In the genomic region with DNA sequence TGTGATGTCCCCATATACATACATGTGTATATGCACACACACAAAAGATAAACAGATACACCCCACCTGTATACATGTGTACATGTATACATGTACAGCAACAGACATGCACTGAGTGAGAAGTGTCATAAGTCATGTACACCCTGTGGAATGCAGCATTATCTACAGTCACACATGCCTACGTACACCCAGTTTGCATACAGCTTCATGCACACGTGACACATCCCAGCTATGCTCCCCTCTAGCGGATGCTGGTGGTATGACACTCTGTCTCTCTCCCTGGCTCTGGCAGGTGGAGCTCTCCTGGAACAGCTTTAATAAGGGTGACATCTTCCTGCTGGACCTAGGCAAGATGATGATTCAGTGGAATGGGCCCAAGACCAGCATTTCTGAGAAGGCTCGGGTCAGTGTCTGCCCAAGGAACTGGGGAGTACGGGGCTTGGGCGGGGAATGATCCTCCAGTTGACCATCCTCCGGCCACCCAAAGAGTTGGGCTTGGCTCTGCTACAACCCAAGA, we compare ENCODE assay signal across 1 cellular context.
TF ChIP-seq lines count a peak whose summit lies in the region.

No MANE protein-coding gene starts in this region.

TF ChIP-seq in K562, 482 proteins besides CTCF, POLR2A, EP300 and RAD21 (continued from another document and continues in another):
- TF ChIP-seq, protein P1, sequence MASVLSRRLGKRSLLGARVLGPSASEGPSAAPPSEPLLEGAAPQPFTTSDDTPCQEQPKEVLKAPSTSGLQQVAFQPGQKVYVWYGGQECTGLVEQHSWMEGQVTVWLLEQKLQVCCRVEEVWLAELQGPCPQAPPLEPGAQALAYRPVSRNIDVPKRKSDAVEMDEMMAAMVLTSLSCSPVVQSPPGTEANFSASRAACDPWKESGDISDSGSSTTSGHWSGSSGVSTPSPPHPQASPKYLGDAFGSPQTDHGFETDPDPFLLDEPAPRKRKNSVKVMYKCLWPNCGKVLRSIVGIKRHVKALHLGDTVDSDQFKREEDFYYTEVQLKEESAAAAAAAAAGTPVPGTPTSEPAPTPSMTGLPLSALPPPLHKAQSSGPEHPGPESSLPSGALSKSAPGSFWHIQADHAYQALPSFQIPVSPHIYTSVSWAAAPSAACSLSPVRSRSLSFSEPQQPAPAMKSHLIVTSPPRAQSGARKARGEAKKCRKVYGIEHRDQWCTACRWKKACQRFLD (CRISPR knock-in tag; IDR thresholded peaks at IDR 0.05), result no peak
- TF ChIP-seq, protein P2, sequence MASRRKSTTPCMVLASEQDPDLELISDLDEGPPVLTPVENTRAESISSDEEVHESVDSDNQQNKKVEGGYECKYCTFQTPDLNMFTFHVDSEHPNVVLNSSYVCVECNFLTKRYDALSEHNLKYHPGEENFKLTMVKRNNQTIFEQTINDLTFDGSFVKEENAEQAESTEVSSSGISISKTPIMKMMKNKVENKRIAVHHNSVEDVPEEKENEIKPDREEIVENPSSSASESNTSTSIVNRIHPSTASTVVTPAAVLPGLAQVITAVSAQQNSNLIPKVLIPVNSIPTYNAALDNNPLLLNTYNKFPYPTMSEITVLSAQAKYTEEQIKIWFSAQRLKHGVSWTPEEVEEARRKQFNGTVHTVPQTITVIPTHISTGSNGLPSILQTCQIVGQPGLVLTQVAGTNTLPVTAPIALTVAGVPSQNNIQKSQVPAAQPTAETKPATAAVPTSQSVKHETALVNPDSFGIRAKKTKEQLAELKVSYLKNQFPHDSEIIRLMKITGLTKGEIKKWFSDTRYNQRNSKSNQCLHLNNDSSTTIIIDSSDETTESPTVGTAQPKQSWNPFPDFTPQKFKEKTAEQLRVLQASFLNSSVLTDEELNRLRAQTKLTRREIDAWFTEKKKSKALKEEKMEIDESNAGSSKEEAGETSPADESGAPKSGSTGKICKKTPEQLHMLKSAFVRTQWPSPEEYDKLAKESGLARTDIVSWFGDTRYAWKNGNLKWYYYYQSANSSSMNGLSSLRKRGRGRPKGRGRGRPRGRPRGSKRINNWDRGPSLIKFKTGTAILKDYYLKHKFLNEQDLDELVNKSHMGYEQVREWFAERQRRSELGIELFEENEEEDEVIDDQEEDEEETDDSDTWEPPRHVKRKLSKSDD (conservative IDR thresholded peaks at IDR 0.05; ENCODE audit: low read length), result no peak
- no peak for TF ChIP-seq SP2 (IDR thresholded peaks at IDR 0.05; ENCODE audit: extremely low read depth, low read depth, low read length, poor library complexity, severe bottlenecking)
- TF ChIP-seq ZNF507 (tag; conservative IDR thresholded peaks at IDR 0.05), result no peak
- TF ChIP-seq ZNF551 (CRISPR knock-in tag; IDR thresholded peaks at IDR 0.05), result no peak
- no peak for TF ChIP-seq RBM22 (IDR thresholded peaks at IDR 0.05; ENCODE audit: low read depth, low read length, poor library complexity, severe bottlenecking)
- no peak for TF ChIP-seq ZNF75A (CRISPR knock-in tag; IDR thresholded peaks at IDR 0.05)
- TF ChIP-seq, protein P3, sequence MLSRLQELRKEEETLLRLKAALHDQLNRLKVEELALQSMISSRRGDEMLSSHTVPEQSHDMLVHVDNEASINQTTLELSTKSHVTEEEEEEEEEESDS (CRISPR knock-in tag; IDR thresholded peaks at IDR 0.05), result no peak
- TF ChIP-seq MYNN (IDR thresholded peaks at IDR 0.05), result no peak; the same call in 1 of the 2 replicates
- TF ChIP-seq MYNN (CRISPR knock-in tag; IDR thresholded peaks at IDR 0.05), result no peak
- peak; percentile 83 for TF ChIP-seq HDGF (IDR thresholded peaks at IDR 0.05)
- TF ChIP-seq JUNB (CRISPR knock-in tag; conservative IDR thresholded peaks at IDR 0.05), result no peak
- no peak for TF ChIP-seq STAT5B (CRISPR knock-in tag; IDR thresholded peaks at IDR 0.05)
- no peak for TF ChIP-seq KDM2B (CRISPR knock-in tag; IDR thresholded peaks at IDR 0.05)
- no peak for TF ChIP-seq FOXJ2 (tag; IDR thresholded peaks at IDR 0.05)
- TF ChIP-seq ZBTB7A (IDR thresholded peaks at IDR 0.05; ENCODE audit: borderline replicate concordance, control insufficient read depth, low read depth, low read length), result no peak
- TF ChIP-seq, protein P4, sequence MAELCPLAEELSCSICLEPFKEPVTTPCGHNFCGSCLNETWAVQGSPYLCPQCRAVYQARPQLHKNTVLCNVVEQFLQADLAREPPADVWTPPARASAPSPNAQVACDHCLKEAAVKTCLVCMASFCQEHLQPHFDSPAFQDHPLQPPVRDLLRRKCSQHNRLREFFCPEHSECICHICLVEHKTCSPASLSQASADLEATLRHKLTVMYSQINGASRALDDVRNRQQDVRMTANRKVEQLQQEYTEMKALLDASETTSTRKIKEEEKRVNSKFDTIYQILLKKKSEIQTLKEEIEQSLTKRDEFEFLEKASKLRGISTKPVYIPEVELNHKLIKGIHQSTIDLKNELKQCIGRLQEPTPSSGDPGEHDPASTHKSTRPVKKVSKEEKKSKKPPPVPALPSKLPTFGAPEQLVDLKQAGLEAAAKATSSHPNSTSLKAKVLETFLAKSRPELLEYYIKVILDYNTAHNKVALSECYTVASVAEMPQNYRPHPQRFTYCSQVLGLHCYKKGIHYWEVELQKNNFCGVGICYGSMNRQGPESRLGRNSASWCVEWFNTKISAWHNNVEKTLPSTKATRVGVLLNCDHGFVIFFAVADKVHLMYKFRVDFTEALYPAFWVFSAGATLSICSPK (IDR thresholded peaks at IDR 0.05; ENCODE audit: borderline replicate concordance), result no peak
- TF ChIP-seq, protein P5, sequence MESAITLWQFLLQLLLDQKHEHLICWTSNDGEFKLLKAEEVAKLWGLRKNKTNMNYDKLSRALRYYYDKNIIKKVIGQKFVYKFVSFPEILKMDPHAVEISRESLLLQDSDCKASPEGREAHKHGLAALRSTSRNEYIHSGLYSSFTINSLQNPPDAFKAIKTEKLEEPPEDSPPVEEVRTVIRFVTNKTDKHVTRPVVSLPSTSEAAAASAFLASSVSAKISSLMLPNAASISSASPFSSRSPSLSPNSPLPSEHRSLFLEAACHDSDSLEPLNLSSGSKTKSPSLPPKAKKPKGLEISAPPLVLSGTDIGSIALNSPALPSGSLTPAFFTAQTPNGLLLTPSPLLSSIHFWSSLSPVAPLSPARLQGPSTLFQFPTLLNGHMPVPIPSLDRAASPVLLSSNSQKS (CRISPR knock-in tag; IDR thresholded peaks at IDR 0.05), result no peak
- TF ChIP-seq ATF1 (CRISPR knock-in tag; IDR thresholded peaks at IDR 0.05), result no peak
- peak; percentile 89 for TF ChIP-seq ATF1 (tag; IDR thresholded peaks at IDR 0.05)
- no peak for TF ChIP-seq MED1 (CRISPR knock-in tag; IDR thresholded peaks at IDR 0.05; ENCODE audit: borderline replicate concordance)
- TF ChIP-seq HMG20A (CRISPR knock-in tag; conservative IDR thresholded peaks at IDR 0.05), result no peak
- TF ChIP-seq SMARCC2 (IDR thresholded peaks at IDR 0.05; ENCODE audit: low read depth), result no peak
- no peak for TF ChIP-seq MEF2D (tag; conservative IDR thresholded peaks at IDR 0.05; ENCODE audit: low read depth)
- no peak for TF ChIP-seq SMAD3 (CRISPR knock-in tag; conservative IDR thresholded peaks at IDR 0.05)
- TF ChIP-seq HLTF (IDR thresholded peaks at IDR 0.05), result no peak
- TF ChIP-seq SMARCA5 (IDR thresholded peaks at IDR 0.05), result peak; percentile 56; the same call in 1 of the 2 replicates
- TF ChIP-seq JUN (IDR thresholded peaks at IDR 0.05; ENCODE audit: borderline replicate concordance, low read depth, low read length), result peak; percentile 64; the same call in 1 of the 2 replicates
- no peak for TF ChIP-seq JUN (CRISPR knock-in tag; IDR thresholded peaks at IDR 0.05; ENCODE audit: borderline replicate concordance)
- no peak for TF ChIP-seq KLF6 (CRISPR knock-in tag; IDR thresholded peaks at IDR 0.05; ENCODE audit: borderline replicate concordance)
- no peak for TF ChIP-seq ZNF586 (CRISPR knock-in tag; conservative IDR thresholded peaks at IDR 0.05)
- TF ChIP-seq, protein P6, sequence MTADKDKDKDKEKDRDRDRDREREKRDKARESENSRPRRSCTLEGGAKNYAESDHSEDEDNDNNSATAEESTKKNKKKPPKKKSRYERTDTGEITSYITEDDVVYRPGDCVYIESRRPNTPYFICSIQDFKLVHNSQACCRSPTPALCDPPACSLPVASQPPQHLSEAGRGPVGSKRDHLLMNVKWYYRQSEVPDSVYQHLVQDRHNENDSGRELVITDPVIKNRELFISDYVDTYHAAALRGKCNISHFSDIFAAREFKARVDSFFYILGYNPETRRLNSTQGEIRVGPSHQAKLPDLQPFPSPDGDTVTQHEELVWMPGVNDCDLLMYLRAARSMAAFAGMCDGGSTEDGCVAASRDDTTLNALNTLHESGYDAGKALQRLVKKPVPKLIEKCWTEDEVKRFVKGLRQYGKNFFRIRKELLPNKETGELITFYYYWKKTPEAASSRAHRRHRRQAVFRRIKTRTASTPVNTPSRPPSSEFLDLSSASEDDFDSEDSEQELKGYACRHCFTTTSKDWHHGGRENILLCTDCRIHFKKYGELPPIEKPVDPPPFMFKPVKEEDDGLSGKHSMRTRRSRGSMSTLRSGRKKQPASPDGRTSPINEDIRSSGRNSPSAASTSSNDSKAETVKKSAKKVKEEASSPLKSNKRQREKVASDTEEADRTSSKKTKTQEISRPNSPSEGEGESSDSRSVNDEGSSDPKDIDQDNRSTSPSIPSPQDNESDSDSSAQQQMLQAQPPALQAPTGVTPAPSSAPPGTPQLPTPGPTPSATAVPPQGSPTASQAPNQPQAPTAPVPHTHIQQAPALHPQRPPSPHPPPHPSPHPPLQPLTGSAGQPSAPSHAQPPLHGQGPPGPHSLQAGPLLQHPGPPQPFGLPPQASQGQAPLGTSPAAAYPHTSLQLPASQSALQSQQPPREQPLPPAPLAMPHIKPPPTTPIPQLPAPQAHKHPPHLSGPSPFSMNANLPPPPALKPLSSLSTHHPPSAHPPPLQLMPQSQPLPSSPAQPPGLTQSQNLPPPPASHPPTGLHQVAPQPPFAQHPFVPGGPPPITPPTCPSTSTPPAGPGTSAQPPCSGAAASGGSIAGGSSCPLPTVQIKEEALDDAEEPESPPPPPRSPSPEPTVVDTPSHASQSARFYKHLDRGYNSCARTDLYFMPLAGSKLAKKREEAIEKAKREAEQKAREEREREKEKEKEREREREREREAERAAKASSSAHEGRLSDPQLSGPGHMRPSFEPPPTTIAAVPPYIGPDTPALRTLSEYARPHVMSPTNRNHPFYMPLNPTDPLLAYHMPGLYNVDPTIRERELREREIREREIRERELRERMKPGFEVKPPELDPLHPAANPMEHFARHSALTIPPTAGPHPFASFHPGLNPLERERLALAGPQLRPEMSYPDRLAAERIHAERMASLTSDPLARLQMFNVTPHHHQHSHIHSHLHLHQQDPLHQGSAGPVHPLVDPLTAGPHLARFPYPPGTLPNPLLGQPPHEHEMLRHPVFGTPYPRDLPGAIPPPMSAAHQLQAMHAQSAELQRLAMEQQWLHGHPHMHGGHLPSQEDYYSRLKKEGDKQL (CRISPR knock-in tag; IDR thresholded peaks at IDR 0.05; ENCODE audit: borderline replicate concordance), result no peak
- TF ChIP-seq, protein P7, sequence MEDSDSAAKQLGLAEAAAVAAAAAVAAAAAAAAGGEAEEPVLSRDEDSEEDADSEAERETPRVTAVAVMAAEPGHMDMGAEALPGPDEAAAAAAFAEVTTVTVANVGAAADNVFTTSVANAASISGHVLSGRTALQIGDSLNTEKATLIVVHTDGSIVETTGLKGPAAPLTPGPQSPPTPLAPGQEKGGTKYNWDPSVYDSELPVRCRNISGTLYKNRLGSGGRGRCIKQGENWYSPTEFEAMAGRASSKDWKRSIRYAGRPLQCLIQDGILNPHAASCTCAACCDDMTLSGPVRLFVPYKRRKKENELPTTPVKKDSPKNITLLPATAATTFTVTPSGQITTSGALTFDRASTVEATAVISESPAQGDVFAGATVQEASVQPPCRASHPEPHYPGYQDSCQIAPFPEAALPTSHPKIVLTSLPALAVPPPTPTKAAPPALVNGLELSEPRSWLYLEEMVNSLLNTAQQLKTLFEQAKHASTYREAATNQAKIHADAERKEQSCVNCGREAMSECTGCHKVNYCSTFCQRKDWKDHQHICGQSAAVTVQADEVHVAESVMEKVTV (CRISPR knock-in tag; IDR thresholded peaks at IDR 0.05), result 0 out of 2 replicates have a peak, but pooled peaks have one; percentile 12
- TF ChIP-seq, protein P8, sequence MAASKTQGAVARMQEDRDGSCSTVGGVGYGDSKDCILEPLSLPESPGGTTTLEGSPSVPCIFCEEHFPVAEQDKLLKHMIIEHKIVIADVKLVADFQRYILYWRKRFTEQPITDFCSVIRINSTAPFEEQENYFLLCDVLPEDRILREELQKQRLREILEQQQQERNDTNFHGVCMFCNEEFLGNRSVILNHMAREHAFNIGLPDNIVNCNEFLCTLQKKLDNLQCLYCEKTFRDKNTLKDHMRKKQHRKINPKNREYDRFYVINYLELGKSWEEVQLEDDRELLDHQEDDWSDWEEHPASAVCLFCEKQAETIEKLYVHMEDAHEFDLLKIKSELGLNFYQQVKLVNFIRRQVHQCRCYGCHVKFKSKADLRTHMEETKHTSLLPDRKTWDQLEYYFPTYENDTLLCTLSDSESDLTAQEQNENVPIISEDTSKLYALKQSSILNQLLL (CRISPR knock-in tag; IDR thresholded peaks at IDR 0.05; ENCODE audit: borderline replicate concordance), result no peak
- peak; percentile 36; the same call in 1 of the 2 replicates for TF ChIP-seq CC2D1A (IDR thresholded peaks at IDR 0.05)
- TF ChIP-seq GATAD2B (IDR thresholded peaks at IDR 0.05; ENCODE audit: borderline replicate concordance), result no peak
- TF ChIP-seq, protein P9, sequence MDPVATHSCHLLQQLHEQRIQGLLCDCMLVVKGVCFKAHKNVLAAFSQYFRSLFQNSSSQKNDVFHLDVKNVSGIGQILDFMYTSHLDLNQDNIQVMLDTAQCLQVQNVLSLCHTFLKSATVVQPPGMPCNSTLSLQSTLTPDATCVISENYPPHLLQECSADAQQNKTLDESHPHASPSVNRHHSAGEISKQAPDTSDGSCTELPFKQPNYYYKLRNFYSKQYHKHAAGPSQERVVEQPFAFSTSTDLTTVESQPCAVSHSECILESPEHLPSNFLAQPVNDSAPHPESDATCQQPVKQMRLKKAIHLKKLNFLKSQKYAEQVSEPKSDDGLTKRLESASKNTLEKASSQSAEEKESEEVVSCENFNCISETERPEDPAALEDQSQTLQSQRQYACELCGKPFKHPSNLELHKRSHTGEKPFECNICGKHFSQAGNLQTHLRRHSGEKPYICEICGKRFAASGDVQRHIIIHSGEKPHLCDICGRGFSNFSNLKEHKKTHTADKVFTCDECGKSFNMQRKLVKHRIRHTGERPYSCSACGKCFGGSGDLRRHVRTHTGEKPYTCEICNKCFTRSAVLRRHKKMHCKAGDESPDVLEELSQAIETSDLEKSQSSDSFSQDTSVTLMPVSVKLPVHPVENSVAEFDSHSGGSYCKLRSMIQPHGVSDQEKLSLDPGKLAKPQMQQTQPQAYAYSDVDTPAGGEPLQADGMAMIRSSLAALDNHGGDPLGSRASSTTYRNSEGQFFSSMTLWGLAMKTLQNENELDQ (CRISPR knock-in tag; IDR thresholded peaks at IDR 0.05; ENCODE audit: borderline replicate concordance), result no peak
- TF ChIP-seq IRF2 (CRISPR knock-in tag; IDR thresholded peaks at IDR 0.05), result no peak
- TF ChIP-seq TARDBP (IDR thresholded peaks at IDR 0.05), result no peak
- TF ChIP-seq, protein P10, sequence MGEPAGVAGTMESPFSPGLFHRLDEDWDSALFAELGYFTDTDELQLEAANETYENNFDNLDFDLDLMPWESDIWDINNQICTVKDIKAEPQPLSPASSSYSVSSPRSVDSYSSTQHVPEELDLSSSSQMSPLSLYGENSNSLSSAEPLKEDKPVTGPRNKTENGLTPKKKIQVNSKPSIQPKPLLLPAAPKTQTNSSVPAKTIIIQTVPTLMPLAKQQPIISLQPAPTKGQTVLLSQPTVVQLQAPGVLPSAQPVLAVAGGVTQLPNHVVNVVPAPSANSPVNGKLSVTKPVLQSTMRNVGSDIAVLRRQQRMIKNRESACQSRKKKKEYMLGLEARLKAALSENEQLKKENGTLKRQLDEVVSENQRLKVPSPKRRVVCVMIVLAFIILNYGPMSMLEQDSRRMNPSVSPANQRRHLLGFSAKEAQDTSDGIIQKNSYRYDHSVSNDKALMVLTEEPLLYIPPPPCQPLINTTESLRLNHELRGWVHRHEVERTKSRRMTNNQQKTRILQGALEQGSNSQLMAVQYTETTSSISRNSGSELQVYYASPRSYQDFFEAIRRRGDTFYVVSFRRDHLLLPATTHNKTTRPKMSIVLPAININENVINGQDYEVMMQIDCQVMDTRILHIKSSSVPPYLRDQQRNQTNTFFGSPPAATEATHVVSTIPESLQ (CRISPR knock-in tag; IDR thresholded peaks at IDR 0.05), result no peak
- no peak for TF ChIP-seq ETV1 (tag; conservative IDR thresholded peaks at IDR 0.05; ENCODE audit: low read depth)
